ENCODE assay signal across 17 cellular contexts in genomic region chr1:220363196-220363831, GRCh38.
A peak's percentile ranks its signal among the peaks of the same experiment; 100 is the strongest.
DNase-seq lines count a peak whose midpoint lies in the region; ATAC-seq and TF ChIP-seq lines count a peak whose summit lies in the region.
"Had no signal": no experiment of that assay in that cellular context is flagged by ENCODE, and none has a peak within 500 bp of the region (broad histone marks: within the 10 kb centered on the region; RNA-seq: fewer than 3 reads in every experiment).

No MANE protein-coding gene starts in this region.

- H3K79me1 ChIP-seq in mesenchymal stem cell (replicated peaks; ENCODE audit: low read length, poor library complexity, severe bottlenecking): no peaks in the 10 kb centered on the region

- H3K4me2 ChIP-seq in mesenchymal stem cell (ENCODE audit: low read length, poor library complexity, severe bottlenecking): no peak overlapping the region

- no peak overlapping the region for H3K4me3 Mint-ChIP-seq in activated T-helper 2 cell treated with anti-CD3 and anti-CD28 coated beads, Interferon-gamma antibody, Interleukin-2, Interleukin-4, amounts not matched to agents 10 μg/mL and 5 μg/mL and 100 μg/mL, durations not matched to agents 14 hours and 24 hours and 36 hours (ENCODE audit: low read depth)
- H3K4me3 Mint-ChIP-seq: activated CD4-positive, alpha-beta T cell treated with anti-CD3 and anti-CD28 coated beads, Interleukin-2, amount 10 ng/mL, durations not matched to agents 24 days and 14 days; naive B cell had no signal

- H3K14ac ChIP-seq in mesenchymal stem cell (ENCODE audit: low read length in 2 of 2): no peak overlapping the region

- H2AFZ ChIP-seq in mesenchymal stem cell (ENCODE audit: low read depth, low read length): no peak overlapping the region

- no peaks in the 10 kb centered on the region for H3K36me3 Mint-ChIP-seq in activated T-helper 2 cell treated with anti-CD3 and anti-CD28 coated beads, Interferon-gamma antibody, Interleukin-2, Interleukin-4, amounts not matched to agents 10 μg/mL and 5 μg/mL and 100 μg/mL, durations not matched to agents 14 hours and 24 hours and 36 hours (ENCODE audit: low read depth)

- H2BK120ac ChIP-seq in mesenchymal stem cell (ENCODE audit: low read depth, low read length): no peak overlapping the region

- no peak overlapping the region for H3K23ac ChIP-seq in mesenchymal stem cell (ENCODE audit: low read length in 2 of 2)

- H2AK5ac ChIP-seq in mesenchymal stem cell (ENCODE audit: low read length, severe bottlenecking): no peak overlapping the region

- peak overlapping the region; percentile 2; the same call in 1 of the 2 replicates for H3K27ac ChIP-seq in VCaP
- H3K27ac ChIP-seq in mesenchymal stem cell (ENCODE audit: low read length, poor library complexity, severe bottlenecking): no peak overlapping the region

- no peak overlapping the region for H2BK12ac ChIP-seq in mesenchymal stem cell (ENCODE audit: low read length in 2 of 2)

- no peak overlapping the region for H3K4ac ChIP-seq in mesenchymal stem cell (ENCODE audit: low read depth in 1 of 2, low read length in 2 of 2)

- no peak overlapping the region for H4K8ac ChIP-seq in mesenchymal stem cell (ENCODE audit: low read length)

- no peak overlapping the region for H2BK15ac ChIP-seq in mesenchymal stem cell (ENCODE audit: low read depth, poor library complexity, severe bottlenecking)

- no peaks in the 10 kb centered on the region for H3K4me1 ChIP-seq in mesenchymal stem cell (ENCODE audit: control insufficient read depth, insufficient read depth, low read depth, low read length)

- H3K27me3 ChIP-seq in mesenchymal stem cell (ENCODE audit: control insufficient read depth in 1 of 2, insufficient read depth in 1 of 2, low read length in 2 of 2): no peaks in the 10 kb centered on the region

- 52% methylated on average over 5 of the region's 5 CpGs for WGBS in mesenchymal stem cell

- H3K9me3 Mint-ChIP-seq in activated T-helper 2 cell treated with anti-CD3 and anti-CD28 coated beads, Interferon-gamma antibody, Interleukin-2, Interleukin-4, amounts not matched to agents 10 μg/mL and 5 μg/mL and 100 μg/mL, durations not matched to agents 14 hours and 24 hours and 36 hours: no peaks in the 10 kb centered on the region
- H3K9me3 Mint-ChIP-seq: activated CD4-positive, alpha-beta T cell treated with anti-CD3 and anti-CD28 coated beads, Interleukin-2, amount 10 ng/mL, durations not matched to agents 24 days and 14 days had no signal

- no peak overlapping the region for H4K91ac ChIP-seq in mesenchymal stem cell (ENCODE audit: low read length)

- no peak overlapping the region for H3K18ac ChIP-seq in mesenchymal stem cell (ENCODE audit: low read depth in 1 of 2, low read length in 2 of 2)

- no peak for ATAC-seq in GM21423 (IDR thresholded peaks at IDR 0.05; ENCODE audit: unreplicated experiment)

- H3K36me3 ChIP-seq in mesenchymal stem cell (ENCODE audit: control insufficient read depth in 1 of 2, insufficient read depth in 2 of 2, low read depth in 1 of 2, low read length in 2 of 2): no peaks in the 10 kb centered on the region

- peak; percentile 94 for DNase-seq in DMS 273 (lab: John Stamatoyannopoulos, UW; ENCODE audit: unreplicated experiment)
- DNase-seq in HFF-Myc (ENCODE audit: extremely low read depth, low read depth): peak; percentile 73
- DNase-seq in mesenchymal stem cell: peak; percentile 6
- DNase-seq in cerebellum (ENCODE audit: low spot score): no peak
- no peak for DNase-seq in activated T-helper 2 cell treated with anti-CD3 and anti-CD28 coated beads, Interferon-gamma antibody, Interleukin-2, Interleukin-4, amounts not matched to agents 10 μg/mL and 5 μg/mL and 100 μg/mL, durations not matched to agents 14 hours and 24 hours and 36 hours (ENCODE audit: low spot score)
- no peak for DNase-seq in activated naive CD4-positive, alpha-beta T cell treated with Interleukin-2 at 50 U/mL for 16 hours
- DNase-seq: activated CD4-positive, alpha-beta T cell treated with anti-CD3 and anti-CD28 coated beads, Interleukin-2, amount 10 ng/mL, durations not matched to agents 24 days and 14 days; activated naive CD4-positive, alpha-beta T cell treated with anti-CD3 and anti-CD28 coated beads, Interleukin-2, amount 50 U/mL, for 16 hours; activated T-cell treated with anti-CD3 and anti-CD28 coated beads for 4 hours; DMS153; effector CD8-positive, alpha-beta T cell; GOT3; naive B cell; Right ventricle myocardium superior; T1000 had no signal

- intact Hi-C loops in activated T-helper 2 cell treated with anti-CD3 and anti-CD28 coated beads, Interferon-gamma antibody, Interleukin-2, Interleukin-4, amounts not matched to agents 10 μg/mL and 5 μg/mL and 100 μg/mL, durations not matched to agents 14 hours and 24 hours and 36 hours (cut with micrococcal nuclease): no loop called here

- no peaks in the 10 kb centered on the region for H3K4me1 Mint-ChIP-seq in activated T-helper 2 cell treated with anti-CD3 and anti-CD28 coated beads, Interferon-gamma antibody, Interleukin-2, Interleukin-4, amounts not matched to agents 10 μg/mL and 5 μg/mL and 100 μg/mL, durations not matched to agents 14 hours and 24 hours and 36 hours (ENCODE audit: low read depth)
- H3K4me1 Mint-ChIP-seq: activated CD4-positive, alpha-beta T cell treated with anti-CD3 and anti-CD28 coated beads, Interleukin-2, amount 10 ng/mL, durations not matched to agents 24 days and 14 days; naive B cell had no signal

- H3K27me3 Mint-ChIP-seq in activated T-helper 2 cell treated with anti-CD3 and anti-CD28 coated beads, Interferon-gamma antibody, Interleukin-2, Interleukin-4, amounts not matched to agents 10 μg/mL and 5 μg/mL and 100 μg/mL, durations not matched to agents 14 hours and 24 hours and 36 hours (ENCODE audit: low read depth): peaks cover 4% of the 10 kb centered on the region
- H3K27me3 Mint-ChIP-seq: activated CD4-positive, alpha-beta T cell treated with anti-CD3 and anti-CD28 coated beads, Interleukin-2, amount 10 ng/mL, durations not matched to agents 24 days and 14 days had no signal

- H3K4me3 ChIP-seq in HFF-Myc (replicated peaks; ENCODE audit: low read depth, low read length) (no peak overlapping the region), mesenchymal stem cell (ENCODE audit: insufficient read depth in 1 of 2, low read depth in 1 of 2, low read length in 2 of 2) (no peak overlapping the region)

- no peaks in the 10 kb centered on the region for H3K9me3 ChIP-seq in mesenchymal stem cell (ENCODE audit: control insufficient read depth, low read length)

- TF ChIP-seq CTCF in HFF-Myc (IDR thresholded peaks at IDR 0.05; ENCODE audit: low read depth, low read length, missing control alignments): no peak
- TF ChIP-seq CTCF in VCaP (conservative IDR thresholded peaks at IDR 0.05): no peak

- no peak overlapping the region for H3K27ac Mint-ChIP-seq in activated T-helper 2 cell treated with anti-CD3 and anti-CD28 coated beads, Interferon-gamma antibody, Interleukin-2, Interleukin-4, amounts not matched to agents 10 μg/mL and 5 μg/mL and 100 μg/mL, durations not matched to agents 14 hours and 24 hours and 36 hours
- H3K27ac Mint-ChIP-seq: activated CD4-positive, alpha-beta T cell treated with anti-CD3 and anti-CD28 coated beads, Interleukin-2, amount 10 ng/mL, durations not matched to agents 24 days and 14 days; naive B cell had no signal

- no peak overlapping the region for H3K9ac ChIP-seq in mesenchymal stem cell (ENCODE audit: low read length)

- no peak overlapping the region for H2BK5ac ChIP-seq in mesenchymal stem cell (ENCODE audit: low read depth, low read length, poor library complexity, severe bottlenecking)

Comparison
In these comparisons a context has a peak if more than half of its experiments do, and no peak if none do; other contexts are left out.
1. DNase-seq: peak in DMS 273 (single experiment), HFF-Myc (single experiment) and mesenchymal stem cell (single experiment); none in cerebellum (single experiment), activated T-helper 2 cell treated with anti-CD3 and anti-CD28 coated beads, Interferon-gamma antibody, Interleukin-2, Interleukin-4, amounts not matched to agents 10 μg/mL and 5 μg/mL and 100 μg/mL, durations not matched to agents 14 hours and 24 hours and 36 hours (single experiment) and activated naive CD4-positive, alpha-beta T cell treated with Interleukin-2 at 50 U/mL for 16 hours (single experiment).